In the genomic region with DNA sequence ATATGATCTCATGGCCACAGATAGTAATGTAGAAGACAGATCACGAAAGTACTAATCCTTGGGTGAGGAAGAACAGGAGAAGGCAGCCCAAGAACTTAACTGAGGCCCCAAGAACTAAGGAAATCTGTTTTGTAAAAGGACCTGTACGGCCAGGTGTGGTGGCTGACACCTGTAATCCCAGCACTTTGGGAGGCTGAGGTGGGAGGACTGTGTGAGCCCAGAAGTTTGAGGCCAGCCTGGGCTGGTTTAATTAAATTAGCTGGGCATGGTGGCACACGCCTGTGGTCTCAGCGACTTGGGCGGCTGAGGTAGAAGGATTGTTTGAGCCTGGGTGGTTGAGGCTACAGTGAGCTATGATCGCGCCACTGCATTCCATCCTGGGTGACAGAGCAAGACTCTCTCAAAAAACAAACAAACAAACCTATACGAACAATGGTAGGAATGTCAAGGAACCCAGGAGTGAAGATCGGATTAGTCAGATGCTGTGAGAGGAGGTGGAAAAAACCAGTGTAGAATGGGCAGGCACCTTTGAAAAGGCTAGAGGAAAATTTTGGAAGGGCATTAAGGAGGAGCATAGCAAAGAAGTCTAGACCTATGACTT, we compare ENCODE assay signal across 1 cellular context.
A peak's percentile ranks its signal among the peaks of the same experiment; 100 is the strongest.
TF ChIP-seq lines count a peak whose summit lies in the region.

No MANE protein-coding gene starts in this region.

TF ChIP-seq in HepG2, 621 proteins besides CTCF, POLR2A, EP300 and RAD21:
- TF ChIP-seq ZNF7 (CRISPR knock-in tag; IDR thresholded peaks at IDR 0.05) (no peak), ZNF552 (CRISPR knock-in tag; IDR thresholded peaks at IDR 0.05; ENCODE audit: borderline replicate concordance) (no peak), SOX5 (CRISPR knock-in tag; IDR thresholded peaks at IDR 0.05; ENCODE audit: borderline replicate concordance) (peak; percentile 33; the same call in 1 of the 2 replicates), ZNF460 (CRISPR knock-in tag; IDR thresholded peaks at IDR 0.05; ENCODE audit: borderline replicate concordance) (no peak), FOXP1 (IDR thresholded peaks at IDR 0.05) (no peak), FOXP1 (CRISPR knock-in tag; IDR thresholded peaks at IDR 0.05) (no peak), SOX13 (IDR thresholded peaks at IDR 0.05) (no peak), SOX13 (CRISPR knock-in tag; conservative IDR thresholded peaks at IDR 0.05 in 1 of 2, IDR thresholded peaks at IDR 0.05 in 1 of 2) (peak in 1 of 2 experiments; percentile 28; a peak in 1 of 4 replicates)
- TF ChIP-seq, protein P1, sequence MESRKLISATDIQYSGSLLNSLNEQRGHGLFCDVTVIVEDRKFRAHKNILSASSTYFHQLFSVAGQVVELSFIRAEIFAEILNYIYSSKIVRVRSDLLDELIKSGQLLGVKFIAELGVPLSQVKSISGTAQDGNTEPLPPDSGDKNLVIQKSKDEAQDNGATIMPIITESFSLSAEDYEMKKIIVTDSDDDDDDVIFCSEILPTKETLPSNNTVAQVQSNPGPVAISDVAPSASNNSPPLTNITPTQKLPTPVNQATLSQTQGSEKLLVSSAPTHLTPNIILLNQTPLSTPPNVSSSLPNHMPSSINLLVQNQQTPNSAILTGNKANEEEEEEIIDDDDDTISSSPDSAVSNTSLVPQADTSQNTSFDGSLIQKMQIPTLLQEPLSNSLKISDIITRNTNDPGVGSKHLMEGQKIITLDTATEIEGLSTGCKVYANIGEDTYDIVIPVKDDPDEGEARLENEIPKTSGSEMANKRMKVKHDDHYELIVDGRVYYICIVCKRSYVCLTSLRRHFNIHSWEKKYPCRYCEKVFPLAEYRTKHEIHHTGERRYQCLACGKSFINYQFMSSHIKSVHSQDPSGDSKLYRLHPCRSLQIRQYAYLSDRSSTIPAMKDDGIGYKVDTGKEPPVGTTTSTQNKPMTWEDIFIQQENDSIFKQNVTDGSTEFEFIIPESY (CRISPR knock-in tag; IDR thresholded peaks at IDR 0.05) = 0 out of 2 replicates have a peak, but pooled peaks have one; percentile 16
TF ChIP-seq in HepG2: peak in this region for 3.
